8 cellular contexts compared by ENCODE assay signal in the genomic region with DNA sequence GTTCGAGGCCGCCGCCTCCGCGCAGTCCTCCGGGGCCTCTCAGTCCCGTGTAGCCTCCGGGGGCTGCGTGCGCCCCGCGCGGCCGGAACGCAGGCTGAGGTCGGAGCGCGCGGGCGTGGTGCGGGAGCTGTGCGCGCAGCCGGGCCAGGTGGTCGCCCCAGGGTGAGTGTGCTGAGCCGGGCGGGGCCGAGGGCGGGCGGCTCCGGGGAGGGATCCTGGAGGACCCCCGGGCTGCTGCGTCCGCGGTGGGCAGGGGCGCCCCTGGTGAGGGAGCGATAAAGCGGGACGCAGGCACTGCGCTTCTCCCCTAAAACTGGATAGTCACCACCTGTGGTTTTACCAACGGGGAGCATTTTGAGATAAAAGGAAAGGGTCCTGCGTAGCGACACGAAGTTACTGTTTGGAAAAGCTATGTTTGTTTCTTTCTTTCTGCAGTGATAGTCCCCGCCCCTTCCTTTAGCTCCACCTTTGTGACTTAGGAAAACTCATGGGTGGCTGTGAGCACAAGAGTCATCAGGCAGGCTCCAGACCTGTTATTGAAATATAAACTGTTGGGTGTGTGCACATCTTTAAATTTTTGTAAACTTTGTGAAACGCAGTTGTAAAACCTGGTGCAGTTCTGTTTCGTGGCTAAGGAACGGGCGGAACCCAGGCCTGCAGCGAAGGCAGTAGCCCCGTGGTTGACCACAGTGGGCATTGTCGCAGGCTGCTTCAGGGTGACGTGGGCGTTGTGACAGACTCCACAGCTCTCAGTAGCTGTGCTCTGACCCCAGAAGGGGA. TPM values are rescaled to one million over a fixed set of nuclear protein-coding genes. Genes with fewer than 3 reads are reported as not detected.
DNase-seq lines count a peak whose midpoint lies in the region; ATAC-seq and TF ChIP-seq lines count a peak whose summit lies in the region.

No MANE protein-coding gene starts in this region.

- H3K4me1 ChIP-seq in breast epithelium (peaks cover 5 to 23% of the 10 kb centered on the region in 2 donors), liver (ENCODE audit: control insufficient read depth in 4 of 4, insufficient read depth in 4 of 4, low read length in 3 of 4) (peaks cover 12 to 32% (median 23%) of the 10 kb centered on the region in 4 donors)

- H3K27me3 ChIP-seq in breast epithelium, result no peaks in the 10 kb centered on the region
- H3K27me3 ChIP-seq in liver (ENCODE audit: control insufficient read depth in 4 of 4, insufficient read depth in 4 of 4, low read length in 3 of 4), result no peaks in the 10 kb centered on the region

- intact Hi-C loops in breast epithelium (cut with DNase I; ENCODE audit: low total_unique reads), result no loop called here

- peaks cover 12 to 38% of the 10 kb centered on the region in 2 donors for H3K36me3 Mint-ChIP-seq in stimulated activated naive B cell treated with anti-CD40 and anti-IgM and Interleukin-4, amounts not matched to agents 10 μg/mL and 1 μg/mL and 100 μg/mL, for 72 hours

- H3K4me1 Mint-ChIP-seq in stimulated activated naive B cell treated with anti-CD40 and anti-IgM and Interleukin-4, amounts not matched to agents 10 μg/mL and 1 μg/mL and 100 μg/mL, for 72 hours, result peaks cover 39 to 69% of the 10 kb centered on the region in 2 donors

- H3K9me3 Mint-ChIP-seq in stimulated activated naive B cell treated with anti-CD40 and anti-IgM and Interleukin-4, amounts not matched to agents 10 μg/mL and 1 μg/mL and 100 μg/mL, for 72 hours, result no peaks in the 10 kb centered on the region

- H3K27me3 Mint-ChIP-seq in stimulated activated naive B cell treated with anti-CD40 and anti-IgM and Interleukin-4, amounts not matched to agents 10 μg/mL and 1 μg/mL and 100 μg/mL, for 72 hours, result no peaks in the 10 kb centered on the region

- peak overlapping the region; percentile 88 for H3K4me3 ChIP-seq in SK-N-MC
- peak overlapping the region; percentile 86 to 98 (median 97) for H3K4me3 ChIP-seq in breast epithelium
- H3K4me3 ChIP-seq in liver (ENCODE audit: low read depth in 1 of 3, low read length in 3 of 3), result peak overlapping the region; percentile 85 to 91 (median 86)

- no peak overlapping the region for H3K27ac ChIP-seq in SK-N-MC
- peak overlapping the region; percentile 97 to 98 for H3K27ac ChIP-seq in breast epithelium
- peak overlapping the region; percentile 99 to 100 for H3K27ac ChIP-seq in liver (ENCODE audit: low read depth in 1 of 2, low read length in 2 of 2)

- no peak for TF ChIP-seq RAD21 in liver (IDR thresholded peaks at IDR 0.05)

- WGBS in liver, result 3% methylated on average over 54 of the region's 54 CpGs

- H3K4me3 Mint-ChIP-seq in stimulated activated naive B cell treated with anti-CD40 and anti-IgM and Interleukin-4, amounts not matched to agents 10 μg/mL and 1 μg/mL and 100 μg/mL, for 72 hours, result peak overlapping the region; percentile 83 to 93

- H3K9ac ChIP-seq in SK-N-MC (ENCODE audit: insufficient read length) (peak overlapping the region; percentile 60), liver (ENCODE audit: low read depth in 1 of 2, low read length in 2 of 2) (peak overlapping the region in 1 of 2 donors; percentile 92)

- TF ChIP-seq CTCF in breast epithelium (IDR thresholded peaks at IDR 0.05) (no peak), liver (IDR thresholded peaks at IDR 0.05; ENCODE audit: low read depth, low read length, missing input control) (no peak)

- H3K36me3 ChIP-seq in SK-N-MC (ENCODE audit: insufficient read depth, low read length) (no peaks in the 10 kb centered on the region; the same call in 1 of the 2 replicates), breast epithelium (no peaks in the 10 kb centered on the region), liver (ENCODE audit: control insufficient read depth in 4 of 4, insufficient read depth in 3 of 4, low read depth in 1 of 4, low read length in 3 of 4) (peaks cover 0 to 2% (median 0%) of the 10 kb centered on the region in 4 donors)

- DNase-seq in AG08395 (ENCODE audit: low spot score), result peak; percentile 65
- DNase-seq in SK-N-MC (ENCODE audit: low read depth, low spot score), result no peak
- peak in 1 of 2 donors; percentile 47 for DNase-seq in breast epithelium (ENCODE audit: low spot score in 2 of 2)
- DNase-seq in stimulated activated naive B cell treated with anti-CD40 and anti-IgM and Interleukin-4, amounts not matched to agents 10 μg/mL and 1 μg/mL and 100 μg/mL, for 72 hours, result peak; percentile 45

- peak; percentile 6 for ATAC-seq in GM18907 (IDR thresholded peaks at IDR 0.05; ENCODE audit: unreplicated experiment)
- peak; percentile 1 for ATAC-seq in HG03520 (IDR thresholded peaks at IDR 0.05; ENCODE audit: unreplicated experiment)
- peak; percentile 1 to 2 for ATAC-seq in stimulated activated naive B cell treated with anti-CD40 and anti-IgM and Interleukin-4, amounts not matched to agents 10 μg/mL and 1 μg/mL and 100 μg/mL, for 72 hours (replicated peaks)
- no peak for ATAC-seq in GM19463 (IDR thresholded peaks at IDR 0.05; ENCODE audit: unreplicated experiment)

- H3K27ac Mint-ChIP-seq in stimulated activated naive B cell treated with anti-CD40 and anti-IgM and Interleukin-4, amounts not matched to agents 10 μg/mL and 1 μg/mL and 100 μg/mL, for 72 hours, result peak overlapping the region; percentile 89

- no peak for TF ChIP-seq POLR2A in breast epithelium (IDR thresholded peaks at IDR 0.05)

- no peaks in the 10 kb centered on the region for H3K9me3 ChIP-seq in SK-N-MC (ENCODE audit: low read depth, low read length)
- H3K9me3 ChIP-seq in breast epithelium, result no peaks in the 10 kb centered on the region
- H3K9me3 ChIP-seq in liver (ENCODE audit: control insufficient read depth in 4 of 4, low read length in 3 of 4), result no peaks in the 10 kb centered on the region

TF ChIP-seq in liver, 16 proteins besides CTCF, POLR2A, EP300 and RAD21:
- TF ChIP-seq TAF1 (conservative IDR thresholded peaks at IDR 0.05), result no peak
- TF ChIP-seq FOXA2 (IDR thresholded peaks at IDR 0.05), result no peak
- TF ChIP-seq ZBTB33 (IDR thresholded peaks at IDR 0.05), result no peak
- no peak for TF ChIP-seq HNF4A (conservative IDR thresholded peaks at IDR 0.05)
TF ChIP-seq in liver: peak in this region for 0.

RNA-seq across cellular contexts. Expression of gene CTDP1, which starts 0.7 kb away (rescaled TPM):
- total RNA-seq in breast epithelium (10 to 100 TPM; 15.0 to 21.0 (median 19.9) TPM), liver (10 to 100 TPM; 13.5 to 13.9 TPM)
- 1 to 10 TPM; 2.7 to 7.6 TPM for polyA plus RNA-seq in liver
